12 cellular contexts compared by ENCODE assay signal in genomic region chr1:46757256-46757955, GRCh38. TPM values are rescaled to one million over a fixed set of nuclear protein-coding genes. Genes with fewer than 3 reads are reported as not detected.
DNase-seq lines count a peak whose midpoint lies in the region; ATAC-seq and TF ChIP-seq lines count a peak whose summit lies in the region.
"Had no signal": no experiment of that assay in that cellular context is flagged by ENCODE, and none has a peak within 500 bp of the region (broad histone marks: within the 10 kb centered on the region; RNA-seq: fewer than 3 reads in every experiment).

No MANE protein-coding gene starts in this region.

- CTCF ChIA-PET in HCT116 (lab: Charles Lee), result interaction anchor here (2.2 kb wide), 1 partner anchor 11 kb away, joined by 9 read pairs; no protein-coding TSS in a partner anchor

- RAD21 ChIA-PET in HCT116 (lab: Charles Lee; ENCODE audit: low non-redundant PET in 1 of 2, low total read pairs in 2 of 2, uncharacterized antibody in 2 of 2, unreplicated experiment in 2 of 2), result no interaction called here

- no peak overlapping the region for H3K9ac ChIP-seq in HCT116 (ENCODE audit: low read length)

- H3K36me3 ChIP-seq in HCT116 (ENCODE audit: control insufficient read depth in 1 of 2, insufficient read depth in 2 of 2, low read length in 2 of 2), result no peaks in the 10 kb centered on the region
- H3K36me3 ChIP-seq in right atrium auricular region, result no peaks in the 10 kb centered on the region
- H3K36me3 ChIP-seq: cardiac muscle cell, heart right ventricle had no signal

- H3K36me3 Mint-ChIP-seq in progenitor cell of endocrine pancreas (ENCODE audit: insufficient read depth), result no peaks in the 10 kb centered on the region

- no peak for ATAC-seq in HCT116
- ATAC-seq in esophagus mucosa, result peak; percentile 81

- no peak overlapping the region for H3K4me2 ChIP-seq in HCT116 (ENCODE audit: low read length)

- TF ChIP-seq RAD21 in HCT116 (IDR thresholded peaks at IDR 0.05; ENCODE audit: low read depth), result no peak

- H3K4me3 ChIP-seq in HCT116 (replicated peaks in 1 of 2; ENCODE audit: low read depth in 1 of 2, low read length in 2 of 2) (no peak overlapping the region), right atrium auricular region (no peak overlapping the region)
- H3K4me3 ChIP-seq: cardiac muscle cell, heart right ventricle had no signal

- H3K9me3 ChIP-seq in HCT116 (ENCODE audit: control insufficient read depth in 1 of 2, insufficient read depth in 1 of 2, low read depth in 1 of 2, low read length in 2 of 2) (no peaks in the 10 kb centered on the region), right atrium auricular region (peaks cover 0 to 7% of the 10 kb centered on the region in 2 donors)

- no peak for TF ChIP-seq POLR2A in HCT116 (IDR thresholded peaks at IDR 0.05; ENCODE audit: borderline replicate concordance, extremely low read depth, insufficient read depth, insufficient read length)

- H4K20me1 ChIP-seq in HCT116 (ENCODE audit: insufficient read depth), result no peaks in the 10 kb centered on the region

- no peak for TF ChIP-seq CTCF in HCT116 (IDR thresholded peaks at IDR 0.05 in 2 of 3, conservative IDR thresholded peaks at IDR 0.05 in 1 of 3; ENCODE audit: borderline replicate concordance in 1 of 3, insufficient read depth in 1 of 3, low read depth in 2 of 3, low read length in 2 of 3)
- no peak for TF ChIP-seq CTCF in progenitor cell of endocrine pancreas (IDR thresholded peaks at IDR 0.05; ENCODE audit: unreplicated experiment)
- no peak for TF ChIP-seq CTCF in right atrium auricular region (IDR thresholded peaks at IDR 0.05)

- H3K27me3 ChIP-seq in HCT116 (ENCODE audit: insufficient read depth, low read length), result peaks cover 34% of the 10 kb centered on the region
- no peaks in the 10 kb centered on the region for H3K27me3 ChIP-seq in right atrium auricular region

- BruUV-seq in HCT116 (replicated peaks; lab: Mats Ljungman, UMichigan), result no TSS peak

- H3K4me3 Mint-ChIP-seq in progenitor cell of endocrine pancreas (ENCODE audit: low read depth), result peak overlapping the region; percentile 49

- peaks cover 6 to 7% of the 10 kb centered on the region in 2 experiments; a peak in 3 of 4 replicates for H3K4me1 ChIP-seq in HCT116 (ENCODE audit: control insufficient read depth in 1 of 2, insufficient read depth in 2 of 2, low read length in 2 of 2)
- H3K4me1 ChIP-seq in right atrium auricular region, result no peaks in the 10 kb centered on the region
- H3K4me1 ChIP-seq: heart right ventricle had no signal

- H3K27ac ChIP-seq in HCT116 (ENCODE audit: low read depth, low read length), result no peak overlapping the region
- H3K27ac ChIP-seq in right atrium auricular region, result no peak overlapping the region
- H3K27ac ChIP-seq: cardiac muscle cell, heart right ventricle had no signal

- H3K9me2 ChIP-seq in HCT116 (ENCODE audit: insufficient read depth), result no peaks in the 10 kb centered on the region

- peak overlapping the region; percentile 98 for H3K27ac Mint-ChIP-seq in progenitor cell of endocrine pancreas

- peaks cover 54% of the 10 kb centered on the region for H3K4me1 Mint-ChIP-seq in progenitor cell of endocrine pancreas (ENCODE audit: low read depth)

- POLR2A ChIA-PET in HCT116 (lab: Charles Lee), result no interaction called here

- no peak overlapping the region for H2AFZ ChIP-seq in HCT116 (ENCODE audit: low read depth, low read length, poor library complexity, severe bottlenecking)

- intact Hi-C loops in HCT116 (cut with micrococcal nuclease) (no loop called here), posterior cingulate gyrus (cut with DNase I) (no loop called here)

- peaks cover 3% of the 10 kb centered on the region for H3K9me3 Mint-ChIP-seq in progenitor cell of endocrine pancreas (ENCODE audit: low read depth)

- DNase-seq in HCT116 (ENCODE audit: low read depth, low spot score) (no peak), NCI-H526 (lab: John Stamatoyannopoulos, UW) (peak; percentile 87 to 92), progenitor cell of endocrine pancreas (ENCODE audit: low spot score, unreplicated experiment) (no peak), posterior cingulate gyrus (no peak), right atrium auricular region (ENCODE audit: low spot score) (no peak), NCI-H446 (lab: John Stamatoyannopoulos, UW) (no peak), HK-2 (ENCODE audit: unreplicated experiment) (no peak)
- DNase-seq: heart right ventricle, NCI-H1694 had no signal

- H3K27me3 Mint-ChIP-seq in progenitor cell of endocrine pancreas, result no peaks in the 10 kb centered on the region

- no peaks in the 10 kb centered on the region for H3K79me2 ChIP-seq in HCT116 (ENCODE audit: insufficient read depth, low read length)

TF ChIP-seq in HCT116, 20 proteins besides CTCF, POLR2A, EP300 and RAD21:
- no peak for TF ChIP-seq FOSL1 (IDR thresholded peaks at IDR 0.05; ENCODE audit: low read depth)
- no peak for TF ChIP-seq JUND (IDR thresholded peaks at IDR 0.05)
- no peak for TF ChIP-seq CBX3 (IDR thresholded peaks at IDR 0.05; ENCODE audit: low read depth)
- peak; percentile 21; the same call in 1 of the 2 replicates for TF ChIP-seq EGR1 (IDR thresholded peaks at IDR 0.05; ENCODE audit: low read depth)

RNA-seq across cellular contexts. Expression of gene EFCAB14, which starts 38.5 kb away (rescaled TPM):
- total RNA-seq in HCT116 (2021; ENCODE audit: unreplicated experiment) (52.5 TPM), esophagus mucosa (63.6 TPM), progenitor cell of endocrine pancreas (63.6 and 65.2 TPM in 2 replicates), right atrium auricular region (10 to 100 TPM; 72.9 to 73.5 TPM)
- 12.1 and 14.8 TPM in 2 replicates for polyA plus RNA-seq in HCT116 (2012)

RNA-seq across cellular contexts. Expression of gene CYP4B1, which starts 41.4 kb away (rescaled TPM):
- 0.30 TPM for total RNA-seq in HCT116 (2021; ENCODE audit: unreplicated experiment)
- not detected in 2 replicates for polyA plus RNA-seq in HCT116 (2012)
- 13.5 TPM for total RNA-seq in esophagus mucosa
- 0.80 TPM in 1 of 2 replicates, not detected in the other for total RNA-seq in progenitor cell of endocrine pancreas
- total RNA-seq in right atrium auricular region, result 10 to 100 TPM; 20.0 to 47.8 TPM
- total RNA-seq: cardiac muscle cell, osteoblast had no signal
- polyA plus RNA-seq: cardiac muscle cell had no signal

Comparison
In these comparisons a context has a peak if more than half of its experiments do, and no peak if none do; other contexts are left out.
1. DNase-seq: peak in NCI-H526 (2 of 2); none in HCT116 (single experiment), progenitor cell of endocrine pancreas (single experiment), posterior cingulate gyrus (0 of 10), right atrium auricular region (single experiment), NCI-H446 (0 of 2) and HK-2 (single experiment).